In the genomic region with DNA sequence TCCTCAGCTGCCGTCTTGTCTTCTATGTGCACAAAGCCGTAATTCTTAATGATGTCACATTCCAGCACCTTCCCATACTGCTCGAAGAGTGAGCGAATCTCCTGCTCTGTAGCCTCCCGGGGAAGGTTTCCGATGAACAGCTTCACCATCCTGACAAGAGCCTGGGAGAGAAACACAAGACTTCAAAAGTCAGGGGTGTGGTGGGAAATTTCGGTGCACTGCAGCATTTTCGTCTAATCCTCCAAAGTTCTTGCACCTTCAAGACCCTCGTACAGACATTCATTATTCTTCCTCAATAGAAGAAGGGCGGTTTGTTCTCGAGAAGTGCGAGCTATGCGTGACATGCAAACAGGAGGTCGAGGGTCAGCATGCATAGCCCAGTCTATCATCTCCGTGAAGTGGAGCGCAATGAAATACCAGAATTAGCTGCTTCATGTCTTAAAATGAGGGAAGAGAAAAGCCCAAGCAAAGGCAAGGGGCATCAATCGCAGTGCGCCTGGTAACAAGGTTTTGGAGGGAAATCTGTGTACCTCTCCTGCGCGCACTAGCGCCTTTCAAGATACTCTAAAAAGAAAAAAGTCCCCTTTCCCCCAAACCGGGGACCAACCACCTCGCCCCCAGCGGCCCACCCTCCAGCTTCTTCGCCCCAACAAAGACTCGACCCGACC, we compare ENCODE assay signal across 8 cellular contexts. TPM values are rescaled to one million over a fixed set of nuclear protein-coding genes. Genes with fewer than 3 reads are reported as not detected.
DNase-seq lines count a peak whose midpoint lies in the region; ATAC-seq, FAIRE-seq and TF ChIP-seq lines count a peak whose summit lies in the region.

No MANE protein-coding gene starts in this region.

- H3K27ac ChIP-seq in endothelial cell of umbilical vein (ENCODE audit: insufficient read depth, low read depth, low read length), result peak overlapping the region; percentile 87
- peak overlapping the region; percentile 90 for H3K27ac ChIP-seq in neutrophil

- dilution Hi-C loops in endothelial cell of umbilical vein (cut with MboI; ENCODE audit: extremely low pct_ligation_motif_present, low sequenced_read_pairs), result no loop called here

- peak overlapping the region; percentile 98 for H3K27ac Mint-ChIP-seq in Caco-2 (ENCODE audit: unreplicated experiment)

- CTCF ChIA-PET in Caco-2 (lab: Charles Lee) (interaction anchor here (0.5 to 2.6 kb wide), 19 partner anchors 9 to 1988 kb away, joined by 3 to 43 read pairs (median 8); a partner anchor contains a TSS), endothelial cell of umbilical vein (lab: Charles Lee) (interaction anchor here (0.6 to 3.6 kb wide), 17 partner anchors 17 to 291 kb away, joined by 3 to 143 read pairs (median 15); a partner anchor contains a TSS)

- peak overlapping the region; percentile 94 for H3K4me3 Mint-ChIP-seq in Caco-2 (ENCODE audit: unreplicated experiment)

- H3K4me3 ChIP-seq in Caco-2 (ENCODE audit: low read depth, low read length) (peak overlapping the region; percentile 71), NB4 (ENCODE audit: low read depth, low read length) (peak overlapping the region; percentile 74), endothelial cell of umbilical vein (replicated peaks in 1 of 3; ENCODE audit: insufficient read depth in 1 of 3, low read depth in 1 of 3, low read length in 3 of 3) (peak overlapping the region; percentile 65 to 86 (median 76)), neutrophil (ENCODE audit: low read depth in 1 of 2, low read length in 1 of 2) (peak overlapping the region; percentile 92 to 94)

- no peaks in the 10 kb centered on the region for H3K27me3 ChIP-seq in Caco-2 (replicated peaks; ENCODE audit: control insufficient read depth, insufficient read depth, low read length)
- H3K27me3 ChIP-seq in endothelial cell of umbilical vein (ENCODE audit: control insufficient read depth in 2 of 2, insufficient read depth in 2 of 2, low read length in 2 of 2), result no peaks in the 10 kb centered on the region
- no peaks in the 10 kb centered on the region for H3K27me3 ChIP-seq in neutrophil

- peaks cover 16% of the 10 kb centered on the region for H3K4me1 Mint-ChIP-seq in Caco-2 (ENCODE audit: low read depth, unreplicated experiment)

- POLR2A ChIA-PET in Caco-2 (lab: Charles Lee) (interaction anchor here (0.6 to 2.8 kb wide), 17 partner anchors 9 to 788 kb away, joined by 3 to 62 read pairs (median 5); a partner anchor contains a TSS), endothelial cell of umbilical vein (lab: Charles Lee) (interaction anchor here (0.6 to 2.4 kb wide), 9 partner anchors 28 to 238 kb away, joined by 3 to 27 read pairs (median 5); a partner anchor contains a TSS)

- TF ChIP-seq CTCF in Caco-2 (IDR thresholded peaks at IDR 0.05; ENCODE audit: insufficient read depth in 1 of 2, low read depth in 1 of 2, low read length in 1 of 2, severe bottlenecking in 1 of 2, unreplicated experiment in 1 of 2) (no peak), NB4 (IDR thresholded peaks at IDR 0.05; ENCODE audit: low read depth, low read length) (no peak), endothelial cell of umbilical vein (IDR thresholded peaks at IDR 0.05; ENCODE audit: extremely low read depth in 1 of 2, insufficient read depth in 1 of 2, low read depth in 1 of 2, low read length in 2 of 2) (no peak), neutrophil (IDR thresholded peaks at IDR 0.05) (no peak)

- DNase-seq in Caco-2 (no peak), NB4 (ENCODE audit: low read depth) (no peak), endothelial cell of umbilical vein (ENCODE audit: low read depth, low spot score) (peak; percentile 45), SW480 (ENCODE audit: low spot score) (no peak), NCI-H2107 (lab: John Stamatoyannopoulos, UW) (no peak)

- no peaks in the 10 kb centered on the region for H4K20me1 ChIP-seq in endothelial cell of umbilical vein (replicated peaks; ENCODE audit: control insufficient read depth, extremely low read depth, insufficient read depth, low read length)

- peaks cover 21% of the 10 kb centered on the region for H3K79me2 ChIP-seq in endothelial cell of umbilical vein (ENCODE audit: control insufficient read depth, insufficient read depth, low read length)

- H3K27me3 Mint-ChIP-seq in Caco-2 (ENCODE audit: insufficient read depth, unreplicated experiment), result no peaks in the 10 kb centered on the region

- H3K36me3 Mint-ChIP-seq in Caco-2 (ENCODE audit: insufficient read depth, unreplicated experiment), result peaks cover 57% of the 10 kb centered on the region

- no peaks in the 10 kb centered on the region for H3K9me1 ChIP-seq in endothelial cell of umbilical vein (replicated peaks; ENCODE audit: control insufficient read depth, extremely low read depth, insufficient read depth, low read length)

- BruUV-seq in Caco-2 (replicated peaks; lab: Mats Ljungman, UMichigan), result no TSS peak
- BruUV-seq in endothelial cell of umbilical vein (replicated peaks; lab: Mats Ljungman, UMichigan), result no TSS peak

- no peaks in the 10 kb centered on the region for H3K9me3 Mint-ChIP-seq in Caco-2 (ENCODE audit: unreplicated experiment)

- FAIRE-seq in endothelial cell of umbilical vein (lab: Jason Lieb, UNC), result peak; percentile 33

- peak overlapping the region; percentile 84 for H2AFZ ChIP-seq in endothelial cell of umbilical vein (ENCODE audit: low read depth, low read length)

- H3K9me3 ChIP-seq in Caco-2, result no peaks in the 10 kb centered on the region
- H3K9me3 ChIP-seq in endothelial cell of umbilical vein (replicated peaks; ENCODE audit: control insufficient read depth, insufficient read depth, low read length), result no peaks in the 10 kb centered on the region
- no peaks in the 10 kb centered on the region for H3K9me3 ChIP-seq in neutrophil

- no peak for ATAC-seq in GM18867 (IDR thresholded peaks at IDR 0.05; ENCODE audit: unreplicated experiment)
- no peak for ATAC-seq in HG03571 (IDR thresholded peaks at IDR 0.05; ENCODE audit: unreplicated experiment)

- TF ChIP-seq POLR2A in NB4 (IDR thresholded peaks at IDR 0.05; ENCODE audit: extremely low read depth, insufficient read length) (no peak), endothelial cell of umbilical vein (IDR thresholded peaks at IDR 0.05; ENCODE audit: low read depth, low read length) (no peak)

- H3K36me3 ChIP-seq in Caco-2 (ENCODE audit: control insufficient read depth, insufficient read depth, low read length) (peaks cover 4% of the 10 kb centered on the region; the same call in 1 of the 2 replicates), endothelial cell of umbilical vein (ENCODE audit: control insufficient read depth in 2 of 2, extremely low read depth in 1 of 2, insufficient read depth in 2 of 2, low read length in 2 of 2) (peaks cover 2 to 3% of the 10 kb centered on the region in 2 experiments), neutrophil (no peaks in the 10 kb centered on the region)

- peaks cover 21% of the 10 kb centered on the region for H3K4me1 ChIP-seq in Caco-2
- peaks cover 17% of the 10 kb centered on the region for H3K4me1 ChIP-seq in endothelial cell of umbilical vein (ENCODE audit: control insufficient read depth, extremely low read depth, insufficient read depth, low read length)
- peaks cover 26 to 28% of the 10 kb centered on the region in 2 experiments for H3K4me1 ChIP-seq in neutrophil (ENCODE audit: control insufficient read depth in 1 of 2, insufficient read depth in 1 of 2, low read depth in 1 of 2, low read length in 1 of 2)

- peak overlapping the region; percentile 92 for H3K9ac ChIP-seq in endothelial cell of umbilical vein (replicated peaks; ENCODE audit: extremely low read depth, insufficient read depth, low read length)

- peak overlapping the region; percentile 95 for H3K4me2 ChIP-seq in endothelial cell of umbilical vein (ENCODE audit: insufficient read depth, low read length)

- intact Hi-C loops in Caco-2 (cut with micrococcal nuclease; ENCODE audit: unreplicated experiment), result loop anchor here (1.0 to 5.0 kb wide), 3 partner anchors 39 to 155 kb away; a partner anchor contains a TSS
- intact Hi-C loops in endothelial cell of umbilical vein (cut with micrococcal nuclease), result loop anchor here (1.0 to 5.0 kb wide), 4 partner anchors 39 to 197 kb away; a partner anchor contains a TSS

TF ChIP-seq in endothelial cell of umbilical vein, 7 proteins besides CTCF, POLR2A, EP300 and RAD21 (continues in another document):
- TF ChIP-seq GATA2 (IDR thresholded peaks at IDR 0.05; ENCODE audit: insufficient read depth, insufficient read length, low read depth, low read length) (no peak), POLR2AphosphoS5 (IDR thresholded peaks at IDR 0.05; ENCODE audit: insufficient read depth, low read depth, low read length) (no peak), EZH2 (IDR thresholded peaks at IDR 0.05; ENCODE audit: borderline replicate concordance, low read depth, low read length, severe bottlenecking) (no peak)

RNA-seq across cellular contexts. Expression of a gene that starts 0.6 kb away (rescaled TPM):
- total RNA-seq in Caco-2 (2022) (39.8 and 45.8 TPM in 2 replicates), endothelial cell of umbilical vein (19.4 and 22.2 TPM in 2 replicates)
- polyA plus RNA-seq in endothelial cell of umbilical vein, result 25.4 and 31.2 TPM in 2 replicates
- 21.2 and 27.1 TPM in 2 replicates for polyA plus RNA-seq in endothelial cell of umbilical vein (2011; cell fraction: cytosol; rRNA removed)
- polyA plus RNA-seq in endothelial cell of umbilical vein (2011; cell fraction: nucleus; rRNA removed), result 39.2 and 49.7 TPM in 2 replicates
- 24.3 and 26.2 TPM in 2 replicates for polyA plus RNA-seq in endothelial cell of umbilical vein (2012)
- 31.3 and 33.6 TPM in 2 replicates for polyA minus RNA-seq in endothelial cell of umbilical vein
- polyA minus RNA-seq in endothelial cell of umbilical vein (2011; cell fraction: cytosol; rRNA and poly(A)+ RNA removed), result 10.1 TPM
- polyA minus RNA-seq in endothelial cell of umbilical vein (2011; cell fraction: nucleus; rRNA and poly(A)+ RNA removed), result 20.9 and 22.6 TPM in 2 replicates

RNA-seq across cellular contexts. Expression of a gene that starts 38.6 kb away (rescaled TPM):
- 257 and 273 TPM in 2 replicates for total RNA-seq in Caco-2 (2022)
- 148 and 153 TPM in 2 replicates for total RNA-seq in endothelial cell of umbilical vein
- 345 and 361 TPM in 2 replicates for polyA plus RNA-seq in endothelial cell of umbilical vein
- polyA plus RNA-seq in endothelial cell of umbilical vein (2011; cell fraction: cytosol; rRNA removed), result 228 and 270 TPM in 2 replicates
- polyA plus RNA-seq in endothelial cell of umbilical vein (2011; cell fraction: nucleus; rRNA removed), result 177 and 190 TPM in 2 replicates
- polyA plus RNA-seq in endothelial cell of umbilical vein (2012), result 179 and 201 TPM in 2 replicates
- 206 and 208 TPM in 2 replicates for polyA minus RNA-seq in endothelial cell of umbilical vein
- polyA minus RNA-seq in endothelial cell of umbilical vein (2011; cell fraction: cytosol; rRNA and poly(A)+ RNA removed), result 60.0 TPM
- polyA minus RNA-seq in endothelial cell of umbilical vein (2011; cell fraction: nucleus; rRNA and poly(A)+ RNA removed), result 128 and 161 TPM in 2 replicates

RNA-seq across cellular contexts. Expression of a gene that starts 52.0 kb away (rescaled TPM):
- 37.6 and 45.0 TPM in 2 replicates for total RNA-seq in Caco-2 (2022)
- 18.7 and 19.8 TPM in 2 replicates for total RNA-seq in endothelial cell of umbilical vein
- 3.8 and 3.9 TPM in 2 replicates for polyA plus RNA-seq in endothelial cell of umbilical vein
- 4.9 and 5.0 TPM in 2 replicates for polyA plus RNA-seq in endothelial cell of umbilical vein (2011; cell fraction: cytosol; rRNA removed)
- 21.7 and 29.0 TPM in 2 replicates for polyA plus RNA-seq in endothelial cell of umbilical vein (2011; cell fraction: nucleus; rRNA removed)
- polyA plus RNA-seq in endothelial cell of umbilical vein (2012), result 15.1 and 17.2 TPM in 2 replicates
- polyA minus RNA-seq in endothelial cell of umbilical vein, result 6.6 and 13.0 TPM in 2 replicates
- 62.1 TPM for polyA minus RNA-seq in endothelial cell of umbilical vein (2011; cell fraction: cytosol; rRNA and poly(A)+ RNA removed)
- polyA minus RNA-seq in endothelial cell of umbilical vein (2011; cell fraction: nucleus; rRNA and poly(A)+ RNA removed), result 6.7 and 9.9 TPM in 2 replicates
